Comparison of ENCODE assay signal across 32 cellular contexts in genomic region chr12:28618171-28618570, GRCh38.
"Had no signal": no experiment of that assay in that cellular context is flagged by ENCODE, and none has a peak within 500 bp of the region (broad histone marks: within the 10 kb centered on the region; RNA-seq: fewer than 3 reads in every experiment).

No MANE protein-coding gene starts in this region.

- DNase-seq: activated B cell treated with CpG ODN at 0.5 μM for 24 hours; activated CD4-positive, alpha-beta memory T cell treated with anti-CD3 and anti-CD28 coated beads for 36 hours; activated CD4-positive, alpha-beta T cell treated with anti-CD3 and anti-CD28 coated beads for 4 hours; activated CD4-positive, alpha-beta T cell treated with anti-CD3 and anti-CD28 coated beads, Interleukin-2, amount 10 ng/mL, durations not matched to agents 24 days and 14 days; activated CD4-positive, alpha-beta T cell treated with anti-CD3 and anti-CD28 coated beads, Interleukin-2, amount 50 U/mL, for 1 hour; activated CD4-positive, alpha-beta T cell treated with anti-CD3 and anti-CD28 coated beads, Interleukin-2, amount 50 U/mL, for 4 hours; activated CD4-positive, CD25-positive, alpha-beta regulatory T cell treated with anti-CD3 and anti-CD28 coated beads, Interleukin-2, amount 50 U/mL, for 72 hours; activated CD8-positive, alpha-beta memory T cell treated with anti-CD3 and anti-CD28 coated beads, Interleukin-2, amount 50 U/mL, for 4 hours; activated CD8-positive, alpha-beta T cell treated with anti-CD3 and anti-CD28 coated beads for 36 hours; activated effector memory CD4-positive, alpha-beta T cell treated with anti-CD3 and anti-CD28 coated beads, Interleukin-2, amount 50 U/mL, for 16 hours; activated gamma-delta T cell treated with Interleukin-2 at 50 U/mL for 16 hours; activated naive CD4-positive, alpha-beta T cell; activated naive CD4-positive, alpha-beta T cell treated with anti-CD3 and anti-CD28 coated beads for 36 hours; activated naive CD4-positive, alpha-beta T cell treated with anti-CD3 and anti-CD28 coated beads, Interleukin-2, amount 50 U/mL, for 16 hours; activated naive CD8-positive, alpha-beta T cell treated with anti-CD3 and anti-CD28 coated beads for 36 hours; activated T-cell treated with anti-CD3 and anti-CD28 coated beads for 4 hours; activated T-cell treated with anti-CD3 and anti-CD28 coated beads, Interleukin-2, amount 50 U/mL, for 1 hour; activated T-cell treated with anti-CD3 and anti-CD28 coated beads, Interleukin-2, amount 50 U/mL, for 4 hours; activated T-cell treated with anti-CD3 and anti-CD28 coated beads, Interleukin-2, amount 50 U/mL, for 72 hours; adrenal gland; amygdala; anterior cingulate cortex; caudate nucleus; SW 1271; T-helper 1 cell; T-helper 2 cell; T-helper 9 cell had no signal

- H3K4me1 ChIP-seq: adrenal gland, ascending aorta had no signal

- H3K27me3 ChIP-seq: adrenal gland, ascending aorta, cardiac muscle cell had no signal

- H3K9me3 ChIP-seq: adrenal gland, ascending aorta had no signal

- ATAC-seq: activated CD8-positive, alpha-beta T cell treated with anti-CD3 and anti-CD28 coated beads for 36 hours; activated naive CD4-positive, alpha-beta T cell treated with anti-CD3 and anti-CD28 coated beads, Interleukin-2, amount 50 U/mL, for 72 hours; activated T-cell treated with anti-CD3 and anti-CD28 coated beads, Interleukin-2, amount 50 U/mL, for 4 hours; activated T-cell treated with anti-CD3 and anti-CD28 coated beads, Interleukin-2, amount 50 U/mL, for 72 hours; activated T-helper 17 cell treated with anti-CD3 and anti-CD28 coated beads, Interleukin-2, amount 50 U/mL, for 72 hours had no signal

- H3K4me3 ChIP-seq: adrenal gland, ascending aorta, cardiac muscle cell had no signal

- H3K27ac ChIP-seq: adrenal gland, ascending aorta, cardiac muscle cell, VCaP had no signal

- H3K36me3 ChIP-seq: adrenal gland, ascending aorta, cardiac muscle cell had no signal
